ENCODE assay signal across 8 cellular contexts in genomic region chr4:183722738-183723560, GRCh38.
DNase-seq lines count a peak whose midpoint lies in the region; ATAC-seq and TF ChIP-seq lines count a peak whose summit lies in the region.

No MANE protein-coding gene starts in this region.

- no peaks in the 10 kb centered on the region for H3K9me3 ChIP-seq in mucosa of rectum (ENCODE audit: control insufficient read depth in 2 of 2, low read length in 2 of 2)

- H3K27ac Mint-ChIP-seq in stimulated activated naive CD8-positive, alpha-beta T cell treated with anti-CD3 and anti-CD28 coated beads, Interleukin-15, Interleukin-2, amounts not matched to agents 100 ng/mL and 50 ng/mL, for 24 hours: no peak overlapping the region

- H3K27me3 ChIP-seq in mucosa of rectum (ENCODE audit: control insufficient read depth in 2 of 2, insufficient read depth in 2 of 2, low read length in 2 of 2): no peaks in the 10 kb centered on the region

- DNase-seq in 8988T (peak; percentile 69), NCI-H2196 (lab: John Stamatoyannopoulos, UW; ENCODE audit: unreplicated experiment) (peak; percentile 67), epithelial cell of esophagus (ENCODE audit: low read depth) (peak; percentile 63)
- DNase-seq in activated CD8-positive, alpha-beta memory T cell treated with anti-CD3 and anti-CD28 coated beads for 4 hours (ENCODE audit: low read depth in 2 of 2): peak; percentile 13 to 14

- peak overlapping the region; percentile 36 for H3K4me3 ChIP-seq in epithelial cell of esophagus (ENCODE audit: low read length)
- H3K4me3 ChIP-seq in mucosa of rectum (ENCODE audit: low read length in 2 of 2): peak overlapping the region; percentile 57 to 63

- TF ChIP-seq CTCF in epithelial cell of esophagus (IDR thresholded peaks at IDR 0.05; ENCODE audit: insufficient read depth, low read depth, low read length, missing control alignments): no peak

- no peaks in the 10 kb centered on the region for H3K36me3 Mint-ChIP-seq in stimulated activated naive CD8-positive, alpha-beta T cell treated with anti-CD3 and anti-CD28 coated beads, Interleukin-15, Interleukin-2, amounts not matched to agents 100 ng/mL and 50 ng/mL, for 24 hours (ENCODE audit: low read depth)

- peak overlapping the region; percentile 75 for H3K4me3 Mint-ChIP-seq in stimulated activated naive CD8-positive, alpha-beta T cell treated with anti-CD3 and anti-CD28 coated beads, Interleukin-15, Interleukin-2, amounts not matched to agents 100 ng/mL and 50 ng/mL, for 24 hours

- H3K9me3 Mint-ChIP-seq in stimulated activated naive CD8-positive, alpha-beta T cell treated with anti-CD3 and anti-CD28 coated beads, Interleukin-15, Interleukin-2, amounts not matched to agents 100 ng/mL and 50 ng/mL, for 24 hours: no peaks in the 10 kb centered on the region

- peak; percentile 71 for ATAC-seq in GM18520 (IDR thresholded peaks at IDR 0.05; ENCODE audit: unreplicated experiment)
- peak; percentile 47 for ATAC-seq in HG03060 (IDR thresholded peaks at IDR 0.05; ENCODE audit: low read depth, unreplicated experiment)

- peaks cover 10% of the 10 kb centered on the region for H3K27me3 Mint-ChIP-seq in stimulated activated naive CD8-positive, alpha-beta T cell treated with anti-CD3 and anti-CD28 coated beads, Interleukin-15, Interleukin-2, amounts not matched to agents 100 ng/mL and 50 ng/mL, for 24 hours

- H3K27ac ChIP-seq in mucosa of rectum (ENCODE audit: low read depth in 2 of 2, low read length in 2 of 2): peak overlapping the region in 1 of 2 donors; percentile 43

- no peaks in the 10 kb centered on the region for H3K36me3 ChIP-seq in mucosa of rectum (ENCODE audit: control insufficient read depth in 2 of 2, insufficient read depth in 2 of 2, low read length in 2 of 2)

- H3K4me1 Mint-ChIP-seq in stimulated activated naive CD8-positive, alpha-beta T cell treated with anti-CD3 and anti-CD28 coated beads, Interleukin-15, Interleukin-2, amounts not matched to agents 100 ng/mL and 50 ng/mL, for 24 hours (ENCODE audit: low read depth): peaks cover 14% of the 10 kb centered on the region

- peaks cover 4 to 6% of the 10 kb centered on the region in 2 donors for H3K4me1 ChIP-seq in mucosa of rectum (ENCODE audit: control insufficient read depth in 2 of 2, insufficient read depth in 2 of 2, low read length in 2 of 2)

- peak overlapping the region; percentile 24 to 49 for H3K9ac ChIP-seq in mucosa of rectum (ENCODE audit: low read depth in 1 of 2, low read length in 2 of 2)

Comparison
In these comparisons a context has a peak if more than half of its experiments do, and no peak if none do; other contexts are left out.
1. DNase-seq: peak in every context shown above with its lines; median percentile 69 in 8988T; 67 in NCI-H2196; 63 in epithelial cell of esophagus; 14 in activated CD8-positive, alpha-beta memory T cell treated with anti-CD3 and anti-CD28 coated beads for 4 hours.